In genomic region chr3:112718967-112719366, GRCh38 we compare ENCODE assay signal across 35 cellular contexts.
"Had no signal": no experiment of that assay in that cellular context is flagged by ENCODE, and none has a peak within 500 bp of the region (broad histone marks: within the 10 kb centered on the region; RNA-seq: fewer than 3 reads in every experiment).

No MANE protein-coding gene starts in this region.

- H3K4me1 ChIP-seq: Peyer's patch had no signal

- DNase-seq: activated B cell treated with CpG ODN at 0.5 μM for 24 hours; activated CD4-positive, alpha-beta memory T cell treated with anti-CD3 and anti-CD28 coated beads for 36 hours; activated CD4-positive, alpha-beta T cell treated with anti-CD3 and anti-CD28 coated beads for 4 hours; activated CD4-positive, alpha-beta T cell treated with anti-CD3 and anti-CD28 coated beads, Interleukin-2, amount 50 U/mL, for 1 hour; activated CD4-positive, CD25-positive, alpha-beta regulatory T cell treated with anti-CD3 and anti-CD28 coated beads, Interleukin-2, amount 50 U/mL, for 72 hours; activated CD8-positive, alpha-beta memory T cell treated with anti-CD3 and anti-CD28 coated beads, Interleukin-2, amount 50 U/mL, for 4 hours; activated effector memory CD4-positive, alpha-beta T cell treated with Interleukin-2 at 50 U/mL for 16 hours; activated naive CD4-positive, alpha-beta T cell treated with anti-CD3 and anti-CD28 coated beads, Interleukin-2, amount 10 ng/mL, durations not matched to agents 7 days and 5 days; activated T-cell treated with anti-CD3 and anti-CD28 coated beads for 4 hours; activated T-cell treated with anti-CD3 and anti-CD28 coated beads, Interleukin-2, amount 50 U/mL, for 4 hours; amniotic stem cell; aorta; brain microvascular endothelial cell; central memory CD4-positive, alpha-beta T cell; NCI-H1092 treated with DMSO at 0.1 percent for 48 hours; NCI-H1417; NCI-H146; NCI-H187; NCI-H2029 treated with DMSO at 0.1 percent for 48 hours; NCI-H2107; NCI-H226; NCI-H446 treated with DMSO at 0.1 percent for 48 hours; NCI-H524; PC-3; Peyer's patch; Right ventricle myocardium superior; RPMI8226; SW 1271; T-helper 1 cell; T-helper 2 cell; T-helper 9 cell had no signal

- H3K4me1 Mint-ChIP-seq: activated B cell treated with CpG ODN at 0.5 μM for 24 hours; activated naive CD4-positive, alpha-beta T cell treated with anti-CD3 and anti-CD28 coated beads, Interleukin-2, amount 10 ng/mL, durations not matched to agents 7 days and 5 days had no signal

- H3K27me3 ChIP-seq: brain microvascular endothelial cell, Peyer's patch had no signal

- H3K4me2 ChIP-seq: KMS-11 had no signal

- H3K9ac ChIP-seq: KMS-11 had no signal

- H3K9me3 Mint-ChIP-seq: activated B cell treated with CpG ODN at 0.5 μM for 24 hours; activated CD4-positive, alpha-beta memory T cell treated with anti-CD3 and anti-CD28 coated beads for 36 hours; activated T-cell treated with anti-CD3 and anti-CD28 coated beads, Interleukin-2, amount 50 U/mL, for 4 hours had no signal

- H3K27ac Mint-ChIP-seq: activated B cell treated with CpG ODN at 0.5 μM for 24 hours; activated CD4-positive, alpha-beta memory T cell treated with anti-CD3 and anti-CD28 coated beads for 36 hours; activated naive CD4-positive, alpha-beta T cell treated with anti-CD3 and anti-CD28 coated beads, Interleukin-2, amount 10 ng/mL, durations not matched to agents 7 days and 5 days; activated naive CD8-positive, alpha-beta T cell; activated T-helper 1 cell treated with anti-CD3 and anti-CD28 coated beads, Interleukin-12 subunit alpha, Interleukin-12 subunit beta, Interleukin-2, Interleukin-4 antibody, amounts not matched to agents 30 ng/mL and 10 ng/mL and 1 ng/mL, durations not matched to agents 14 hours and 24 hours and 36 hours had no signal

- H3K27me3 Mint-ChIP-seq: activated CD4-positive, alpha-beta memory T cell treated with anti-CD3 and anti-CD28 coated beads for 36 hours; activated naive CD8-positive, alpha-beta T cell had no signal

- H3K4me3 ChIP-seq: Peyer's patch had no signal

- H3K4me3 Mint-ChIP-seq: activated B cell treated with CpG ODN at 0.5 μM for 24 hours; activated CD4-positive, alpha-beta memory T cell treated with anti-CD3 and anti-CD28 coated beads for 36 hours; activated naive CD4-positive, alpha-beta T cell treated with anti-CD3 and anti-CD28 coated beads, Interleukin-2, amount 10 ng/mL, durations not matched to agents 7 days and 5 days; activated naive CD8-positive, alpha-beta T cell; activated T-cell treated with anti-CD3 and anti-CD28 coated beads, Interleukin-2, amount 50 U/mL, for 4 hours; activated T-helper 1 cell treated with anti-CD3 and anti-CD28 coated beads, Interleukin-12 subunit alpha, Interleukin-12 subunit beta, Interleukin-2, Interleukin-4 antibody, amounts not matched to agents 30 ng/mL and 10 ng/mL and 1 ng/mL, durations not matched to agents 14 hours and 24 hours and 36 hours had no signal

- ATAC-seq: activated T-cell treated with anti-CD3 and anti-CD28 coated beads, Interleukin-2, amount 50 U/mL, for 4 hours; PC-3 had no signal

- H3K9me3 ChIP-seq: Peyer's patch had no signal

- H3K36me3 ChIP-seq: brain microvascular endothelial cell, Peyer's patch had no signal

- H3K27ac ChIP-seq: brain microvascular endothelial cell, KMS-11, Peyer's patch, VCaP had no signal

- H3K36me3 Mint-ChIP-seq: activated CD4-positive, alpha-beta memory T cell treated with anti-CD3 and anti-CD28 coated beads for 36 hours; activated naive CD4-positive, alpha-beta T cell treated with anti-CD3 and anti-CD28 coated beads, Interleukin-2, amount 10 ng/mL, durations not matched to agents 7 days and 5 days; activated naive CD8-positive, alpha-beta T cell had no signal
